In genomic region chr12:3048540-3048939, GRCh38 we compare ENCODE assay signal across 21 cellular contexts.
"Had no signal": no experiment of that assay in that cellular context is flagged by ENCODE, and none has a peak within 500 bp of the region (broad histone marks: within the 10 kb centered on the region; RNA-seq: fewer than 3 reads in every experiment).

No MANE protein-coding gene starts in this region.

- H3K36me3 ChIP-seq: esophagus muscularis mucosa, gastrocnemius medialis, heart right ventricle, suprapubic skin, thyroid gland, uterus had no signal

- H3K9ac ChIP-seq: parathyroid adenoma had no signal

- DNase-seq: effector memory CD8-positive, alpha-beta T cell; gastrocnemius medialis; heart right ventricle; islet precursor cell; mesenchymal stem cell; midbrain; naive B cell; psoas muscle; retina; stimulated activated CD4-positive, alpha-beta T cell treated with anti-CD3 and anti-CD28 coated beads, Interleukin-4, amount 100 ng/mL, for 1 hour; stimulated activated CD8-positive, alpha-beta memory T cell treated with anti-CD3 and anti-CD28 coated beads, Interleukin-4, amount 100 ng/mL, for 48 hours; stimulated activated naive CD8-positive, alpha-beta T cell treated with anti-CD3 and anti-CD28 coated beads, Interleukin-15, Interleukin-2, amounts not matched to agents 100 U/mL and 50 U/mL, for 24 hours; thyroid gland; uterus had no signal

- H2AFZ ChIP-seq: parathyroid adenoma had no signal

- H3K4me3 ChIP-seq: esophagus muscularis mucosa, gastrocnemius medialis, heart right ventricle, lung, psoas muscle, smooth muscle cell, suprapubic skin, thyroid gland, uterus had no signal

- H3K4me2 ChIP-seq: smooth muscle cell had no signal

- H3K27me3 ChIP-seq: gastrocnemius medialis, heart right ventricle, suprapubic skin, thyroid gland, uterus had no signal

- H3K4me1 ChIP-seq: esophagus muscularis mucosa, uterus had no signal

- H3K9me3 ChIP-seq: esophagus muscularis mucosa, gastrocnemius medialis, heart right ventricle, psoas muscle, suprapubic skin, thyroid gland, uterus had no signal

- ATAC-seq: effector memory CD8-positive, alpha-beta T cell; gastrocnemius medialis; left lobe of liver; psoas muscle; stimulated activated naive CD8-positive, alpha-beta T cell treated with anti-CD3 and anti-CD28 coated beads, Interleukin-15, Interleukin-2, amounts not matched to agents 100 U/mL and 50 U/mL, for 24 hours had no signal

- H3K27ac ChIP-seq: epithelial cell of prostate, esophagus muscularis mucosa, parathyroid adenoma, suprapubic skin, thyroid gland, uterus had no signal
